ENCODE assay signal across 12 cellular contexts in genomic region chr1:204087181-204087892, GRCh38. TPM values are rescaled to one million over a fixed set of nuclear protein-coding genes. Genes with fewer than 3 reads are reported as not detected.
DNase-seq lines count a peak whose midpoint lies in the region; ATAC-seq, FAIRE-seq and TF ChIP-seq lines count a peak whose summit lies in the region.
"Had no signal": no experiment of that assay in that cellular context is flagged by ENCODE, and none has a peak within 500 bp of the region (broad histone marks: within the 10 kb centered on the region; RNA-seq: fewer than 3 reads in every experiment).

No MANE protein-coding gene starts in this region.

- no peak overlapping the region for H3K4me2 ChIP-seq in osteoblast (ENCODE audit: insufficient read depth, low read length)

- H3K27me3 ChIP-seq in duodenal mucosa (ENCODE audit: control insufficient read depth in 1 of 2, insufficient read depth in 2 of 2, low read length in 2 of 2) (no peaks in the 10 kb centered on the region), osteoblast (ENCODE audit: insufficient read depth, low read length) (no peaks in the 10 kb centered on the region), thyroid gland (no peaks in the 10 kb centered on the region)

- ATAC-seq in HG03039 (IDR thresholded peaks at IDR 0.05; ENCODE audit: unreplicated experiment) (no peak), GM21526 (IDR thresholded peaks at IDR 0.05; ENCODE audit: low FRiP score, unreplicated experiment) (no peak)
- ATAC-seq: activated naive CD8-positive, alpha-beta T cell treated with anti-CD3 and anti-CD28 coated beads, Interleukin-2, amount 50 U/mL, for 24 hours; K562 had no signal

- H3K4me3 ChIP-seq in duodenal mucosa (ENCODE audit: low read depth in 1 of 2, low read length in 2 of 2) (no peak overlapping the region), osteoblast (ENCODE audit: insufficient read depth, low read length) (no peak overlapping the region), thyroid gland (replicated peaks in 1 of 3) (no peak overlapping the region)
- H3K4me3 ChIP-seq: K562 had no signal

- FAIRE-seq in frontal cortex (lab: Jason Lieb, UNC), result no peak
- FAIRE-seq: K562 had no signal

- peaks cover 24% of the 10 kb centered on the region for H3K79me2 ChIP-seq in osteoblast (ENCODE audit: insufficient read depth, low read length)

- TF ChIP-seq POLR2A in thyroid gland (IDR thresholded peaks at IDR 0.05), result no peak

- H3K9me3 ChIP-seq in duodenal mucosa (ENCODE audit: control insufficient read depth in 1 of 2, low read length in 2 of 2) (no peaks in the 10 kb centered on the region), osteoblast (ENCODE audit: low read depth, low read length) (no peaks in the 10 kb centered on the region), thyroid gland (no peaks in the 10 kb centered on the region)

- peak overlapping the region; percentile 2 to 6 for H3K9ac ChIP-seq in duodenal mucosa (ENCODE audit: low read depth in 1 of 2, low read length in 2 of 2)

- H3K4me1 ChIP-seq in duodenal mucosa (ENCODE audit: control insufficient read depth in 1 of 2, insufficient read depth in 2 of 2, low read length in 2 of 2) (peaks cover 37 to 45% of the 10 kb centered on the region in 2 donors), osteoblast (ENCODE audit: insufficient read depth, low read length) (peaks cover 11% of the 10 kb centered on the region), thyroid gland (peaks cover 58 to 95% of the 10 kb centered on the region in 2 donors)

- CTCF ChIA-PET in RWPE1 (lab: Yijun Ruan, JAX), result interaction anchor here (1.0 to 1.1 kb wide), 2 partner anchors 16 to 200 kb away, joined by 3 read pairs; no protein-coding TSS in a partner anchor

- TF ChIP-seq CTCF in RWPE1 (conservative IDR thresholded peaks at IDR 0.05; ENCODE audit: low read depth) (no peak), osteoblast (IDR thresholded peaks at IDR 0.05; ENCODE audit: extremely low read depth, low read depth, low read length) (no peak), thyroid gland (IDR thresholded peaks at IDR 0.05) (no peak)

- H3K27ac ChIP-seq in RWPE1, result peak overlapping the region; percentile 91
- peak overlapping the region; percentile 53 for H3K27ac ChIP-seq in duodenal mucosa (ENCODE audit: low read depth, low read length)
- no peak overlapping the region for H3K27ac ChIP-seq in osteoblast (ENCODE audit: low read depth, low read length)
- peak overlapping the region; percentile 57 to 92 (median 59) for H3K27ac ChIP-seq in thyroid gland
- H3K27ac ChIP-seq: WERI-Rb-1 had no signal

- H3K36me3 ChIP-seq in duodenal mucosa (ENCODE audit: control insufficient read depth in 1 of 2, insufficient read depth in 2 of 2, low read length in 2 of 2) (no peaks in the 10 kb centered on the region), osteoblast (ENCODE audit: insufficient read depth, low read length) (no peaks in the 10 kb centered on the region), thyroid gland (no peaks in the 10 kb centered on the region)
- H3K36me3 ChIP-seq: WERI-Rb-1 had no signal

- DNase-seq in RWPE1 (ENCODE audit: low spot score) (no peak), osteoblast (ENCODE audit: insufficient read length, low spot score, missing footprints) (peak; percentile 66), thyroid gland (no peak), frontal cortex (ENCODE audit: low spot score in 2 of 2) (no peak)
- DNase-seq: activated naive CD8-positive, alpha-beta T cell treated with anti-CD3 and anti-CD28 coated beads, Interleukin-2, amount 50 U/mL, for 24 hours; DND-41; NCI-H446 treated with DMSO at 0.1 percent for 48 hours; WERI-Rb-1 had no signal

- POLR2A ChIA-PET in RWPE1 (lab: Yijun Ruan, JAX; ENCODE audit: low non-redundant PET), result no interaction called here

- no peak overlapping the region for H2AFZ ChIP-seq in osteoblast (ENCODE audit: low read length)

- intact Hi-C loops in thyroid gland (cut with DNase I), result loop anchor here (5.0 kb wide), 1 partner anchor 40 kb away; no protein-coding TSS in a partner anchor

- peaks cover 2% of the 10 kb centered on the region for H4K20me1 ChIP-seq in osteoblast (ENCODE audit: insufficient read depth, low read length)

- WGBS in thyroid gland, 2 donors, result 97 to 98% methylated on average over 8 of the region's 8 CpGs

RNA-seq across cellular contexts. Expression of gene SOX13, which starts 14.4 kb away (rescaled TPM):
- total RNA-seq in osteoblast (6.8 and 9.0 TPM in 2 replicates), thyroid gland (10 to 100 TPM; 19.4 to 29.3 (median 20.8) TPM), frontal cortex (1.6 TPM)
